Comparison of ENCODE assay signal across 18 cellular contexts in genomic region chr18:10138719-10139118, GRCh38.
A peak's percentile ranks its signal among the peaks of the same experiment; 100 is the strongest.
DNase-seq lines count a peak whose midpoint lies in the region; ATAC-seq and TF ChIP-seq lines count a peak whose summit lies in the region.
"Had no signal": no experiment of that assay in that cellular context is flagged by ENCODE, and none has a peak within 500 bp of the region (broad histone marks: within the 10 kb centered on the region; RNA-seq: fewer than 3 reads in every experiment).

No MANE protein-coding gene starts in this region.

- 95 to 99% (median 97%) methylated on average over 3 of the region's 3 CpGs for WGBS in psoas muscle, 3 donors

- BruUV-seq in PC-9 (replicated peaks; lab: Mats Ljungman, UMichigan), result no TSS peak

- intact Hi-C loops in PC-9 (cut with micrococcal nuclease; ENCODE audit: unreplicated experiment) (no loop called here), colonic mucosa (cut with DNase I) (no loop called here), psoas muscle (cut with DNase I) (loop anchor here in 1 of 2 donors (10.0 kb wide), 1 partner anchor 54 kb away; no protein-coding TSS in a partner anchor)

- H3K4me1 Mint-ChIP-seq in progenitor cell of endocrine pancreas (ENCODE audit: low read depth), result peaks cover 54% of the 10 kb centered on the region
- peaks cover 5% of the 10 kb centered on the region for H3K4me1 Mint-ChIP-seq in endothelial cell (ENCODE audit: unreplicated experiment)

- H3K9me3 Mint-ChIP-seq in progenitor cell of endocrine pancreas (ENCODE audit: low read depth) (peaks cover 6% of the 10 kb centered on the region), endothelial cell (ENCODE audit: unreplicated experiment) (no peaks in the 10 kb centered on the region)
- H3K9me3 Mint-ChIP-seq: CD4-positive, alpha-beta T cell had no signal

- H3K4me2 ChIP-seq in PC-9, result no peak overlapping the region
- H3K4me2 ChIP-seq in fibroblast of lung (ENCODE audit: extremely low read depth, insufficient read depth, low read length), result no peak overlapping the region
- H3K4me2 ChIP-seq: GM23338 had no signal

- DNase-seq in COLO829 (ENCODE audit: low spot score) (peak; percentile 28), PC-9 (no peak), fibroblast of lung (ENCODE audit: low read depth in 2 of 2) (peak; percentile 39 to 50), progenitor cell of endocrine pancreas (ENCODE audit: low spot score, unreplicated experiment) (no peak), colonic mucosa (no peak), endothelial cell (ENCODE audit: low spot score) (no peak), psoas muscle (no peak), NCI-H345 treated with DMSO at 0.1 percent for 48 hours (lab: John Stamatoyannopoulos, UW; ENCODE audit: unreplicated experiment) (no peak)
- DNase-seq: ACHN; AML-193; CD4-positive, alpha-beta T cell; DMS79 treated with DMSO at 0.1 percent for 48 hours; HCEC 1CT had no signal

- H3K27me3 Mint-ChIP-seq in progenitor cell of endocrine pancreas, result no peaks in the 10 kb centered on the region
- H3K27me3 Mint-ChIP-seq in endothelial cell (ENCODE audit: unreplicated experiment), result peaks cover 2% of the 10 kb centered on the region

- TF ChIP-seq CTCF in PC-9 (conservative IDR thresholded peaks at IDR 0.05) (no peak), fibroblast of lung (conservative IDR thresholded peaks at IDR 0.05 in 1 of 2, IDR thresholded peaks at IDR 0.05 in 1 of 2; ENCODE audit: low read depth in 1 of 2, low read length in 2 of 2) (no peak), progenitor cell of endocrine pancreas (IDR thresholded peaks at IDR 0.05; ENCODE audit: unreplicated experiment) (no peak), colonic mucosa (IDR thresholded peaks at IDR 0.05) (no peak), endothelial cell (IDR thresholded peaks at IDR 0.05; ENCODE audit: unreplicated experiment) (no peak), psoas muscle (IDR thresholded peaks at IDR 0.05) (no peak)

- H3K27me3 ChIP-seq in PC-9 (ENCODE audit: insufficient read depth, low read depth) (no peaks in the 10 kb centered on the region), fibroblast of lung (ENCODE audit: control insufficient read depth, insufficient read depth, low read length) (no peaks in the 10 kb centered on the region), colonic mucosa (no peaks in the 10 kb centered on the region), psoas muscle (ENCODE audit: insufficient read depth in 3 of 3, low read length in 2 of 3) (no peaks in the 10 kb centered on the region)

- peaks cover 44% of the 10 kb centered on the region for H3K4me1 ChIP-seq in PC-9 (replicated peaks; ENCODE audit: insufficient read depth)
- peaks cover 9% of the 10 kb centered on the region for H3K4me1 ChIP-seq in fibroblast of lung (ENCODE audit: control insufficient read depth, extremely low read depth, insufficient read depth, low read length)
- peaks cover 6% of the 10 kb centered on the region for H3K4me1 ChIP-seq in colonic mucosa
- peaks cover 1% of the 10 kb centered on the region for H3K4me1 ChIP-seq in psoas muscle

- peaks cover 32% of the 10 kb centered on the region for H3F3A ChIP-seq in PC-9 (ENCODE audit: insufficient read depth, low read depth)

- H3K9ac ChIP-seq in fibroblast of lung (ENCODE audit: insufficient read depth, low read length), result no peak overlapping the region
- H3K9ac ChIP-seq in colonic mucosa (ENCODE audit: low read depth in 2 of 2, low read length in 2 of 2), result no peak overlapping the region

- H3K27ac Mint-ChIP-seq in progenitor cell of endocrine pancreas (peak overlapping the region; percentile 29), endothelial cell (ENCODE audit: unreplicated experiment) (no peak overlapping the region)
- H3K27ac Mint-ChIP-seq: CD4-positive, alpha-beta T cell; GM23338 had no signal

- POLR2A ChIA-PET in PC-9 (lab: Charles Lee; ENCODE audit: unreplicated experiment), result no interaction called here

- H3K27ac ChIP-seq in PC-9 (peak overlapping the region; percentile 93; the same call in 1 of the 2 replicates), fibroblast of lung (ENCODE audit: insufficient read depth, low read length) (no peak overlapping the region), colonic mucosa (no peak overlapping the region), psoas muscle (no peak overlapping the region)
- H3K27ac ChIP-seq: C4-2B, HL-60 had no signal

- no peaks in the 10 kb centered on the region for H4K20me1 ChIP-seq in PC-9 (ENCODE audit: insufficient read depth)
- H4K20me1 ChIP-seq in fibroblast of lung (ENCODE audit: control insufficient read depth, extremely low read depth, insufficient read depth, low read length), result no peaks in the 10 kb centered on the region

- H3K36me3 Mint-ChIP-seq in progenitor cell of endocrine pancreas (ENCODE audit: insufficient read depth), result no peaks in the 10 kb centered on the region
- no peaks in the 10 kb centered on the region for H3K36me3 Mint-ChIP-seq in endothelial cell (ENCODE audit: low read depth, unreplicated experiment)

- CTCF ChIA-PET in PC-9 (lab: Charles Lee), result no interaction called here

- H3K4me3 Mint-ChIP-seq in progenitor cell of endocrine pancreas (ENCODE audit: low read depth), result no peak overlapping the region
- no peak overlapping the region for H3K4me3 Mint-ChIP-seq in endothelial cell (ENCODE audit: unreplicated experiment)
- H3K4me3 Mint-ChIP-seq: CD4-positive, alpha-beta T cell; GM23338 had no signal

- ATAC-seq in psoas muscle, result no peak
- ATAC-seq: GM12878, GM23338, K562 had no signal

- no peaks in the 10 kb centered on the region for H3K79me2 ChIP-seq in PC-9 (ENCODE audit: low read depth)
- no peaks in the 10 kb centered on the region for H3K79me2 ChIP-seq in fibroblast of lung (ENCODE audit: control insufficient read depth, insufficient read depth, low read length)

- H3K36me3 ChIP-seq in PC-9 (ENCODE audit: low read depth) (no peaks in the 10 kb centered on the region), fibroblast of lung (ENCODE audit: control insufficient read depth, insufficient read depth, low read length) (no peaks in the 10 kb centered on the region), colonic mucosa (no peaks in the 10 kb centered on the region), psoas muscle (ENCODE audit: insufficient read depth in 1 of 2, low read depth in 1 of 2) (no peaks in the 10 kb centered on the region)

- no peak overlapping the region for H2AFZ ChIP-seq in PC-9
- H2AFZ ChIP-seq in fibroblast of lung (ENCODE audit: low read length), result no peak overlapping the region
- H2AFZ ChIP-seq: GM23338 had no signal

- no peak overlapping the region for H3K4me3 ChIP-seq in PC-9
- no peak overlapping the region for H3K4me3 ChIP-seq in fibroblast of lung (replicated peaks in 1 of 4; ENCODE audit: control extremely low read depth in 1 of 4, insufficient read depth in 1 of 4, low read depth in 3 of 4, low read length in 4 of 4)
- H3K4me3 ChIP-seq in colonic mucosa, result no peak overlapping the region
- no peak overlapping the region for H3K4me3 ChIP-seq in psoas muscle
- H3K4me3 ChIP-seq: GM12878, GM23338, K562 had no signal

- H3K9me2 ChIP-seq in PC-9 (ENCODE audit: insufficient read depth), result 0 out of 2 replicates have a peak, but pooled peaks cover 3% of the 10 kb centered on the region

- H3K9me3 ChIP-seq in PC-9 (ENCODE audit: insufficient read depth, low read depth) (no peaks in the 10 kb centered on the region), fibroblast of lung (ENCODE audit: control insufficient read depth, insufficient read depth, low read depth, low read length) (no peaks in the 10 kb centered on the region), colonic mucosa (no peaks in the 10 kb centered on the region), psoas muscle (no peaks in the 10 kb centered on the region)

Comparison
In these comparisons a context has a peak if more than half of its experiments do, and no peak if none do; other contexts are left out.
1. DNase-seq: peak in COLO829 (single experiment) and fibroblast of lung (2 of 2); none in PC-9 (0 of 2), progenitor cell of endocrine pancreas (single experiment), colonic mucosa (single experiment), endothelial cell (single experiment), psoas muscle (0 of 2) and NCI-H345 treated with DMSO at 0.1 percent for 48 hours (single experiment).